ENCODE assay signal across 1 cellular context in the genomic region with DNA sequence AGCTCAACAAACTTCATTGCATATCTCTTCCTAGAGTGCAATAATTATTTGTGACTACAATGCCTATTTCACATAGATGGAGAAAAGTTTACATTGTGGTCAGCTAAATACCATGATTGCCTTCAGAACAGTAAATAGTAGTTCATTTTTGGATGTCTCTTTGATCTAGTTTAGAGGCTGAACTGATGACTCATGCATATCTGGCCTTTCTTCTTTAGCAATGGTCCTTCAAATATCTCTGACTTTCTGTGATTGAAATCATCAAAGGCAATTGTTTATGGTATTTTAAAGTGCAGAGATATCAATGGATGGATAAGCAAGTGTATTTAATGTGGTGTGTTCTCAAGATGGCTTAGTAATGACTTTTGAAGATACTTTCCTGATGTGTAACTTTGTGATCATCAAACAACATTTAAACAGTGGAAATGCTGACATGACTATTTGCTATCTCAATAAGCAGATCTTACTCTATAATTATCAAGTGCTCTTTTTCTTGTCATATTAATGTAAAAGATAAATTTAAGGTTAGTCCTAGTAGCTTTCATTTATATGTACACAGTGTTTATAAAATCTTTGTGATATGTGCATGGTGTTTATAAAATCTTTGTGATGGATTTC.
TF ChIP-seq lines count a peak whose summit lies in the region.

No MANE protein-coding gene starts in this region.

TF ChIP-seq in HepG2, 621 proteins besides CTCF, POLR2A, EP300 and RAD21 (continued from another document):
- TF ChIP-seq, protein P1, sequence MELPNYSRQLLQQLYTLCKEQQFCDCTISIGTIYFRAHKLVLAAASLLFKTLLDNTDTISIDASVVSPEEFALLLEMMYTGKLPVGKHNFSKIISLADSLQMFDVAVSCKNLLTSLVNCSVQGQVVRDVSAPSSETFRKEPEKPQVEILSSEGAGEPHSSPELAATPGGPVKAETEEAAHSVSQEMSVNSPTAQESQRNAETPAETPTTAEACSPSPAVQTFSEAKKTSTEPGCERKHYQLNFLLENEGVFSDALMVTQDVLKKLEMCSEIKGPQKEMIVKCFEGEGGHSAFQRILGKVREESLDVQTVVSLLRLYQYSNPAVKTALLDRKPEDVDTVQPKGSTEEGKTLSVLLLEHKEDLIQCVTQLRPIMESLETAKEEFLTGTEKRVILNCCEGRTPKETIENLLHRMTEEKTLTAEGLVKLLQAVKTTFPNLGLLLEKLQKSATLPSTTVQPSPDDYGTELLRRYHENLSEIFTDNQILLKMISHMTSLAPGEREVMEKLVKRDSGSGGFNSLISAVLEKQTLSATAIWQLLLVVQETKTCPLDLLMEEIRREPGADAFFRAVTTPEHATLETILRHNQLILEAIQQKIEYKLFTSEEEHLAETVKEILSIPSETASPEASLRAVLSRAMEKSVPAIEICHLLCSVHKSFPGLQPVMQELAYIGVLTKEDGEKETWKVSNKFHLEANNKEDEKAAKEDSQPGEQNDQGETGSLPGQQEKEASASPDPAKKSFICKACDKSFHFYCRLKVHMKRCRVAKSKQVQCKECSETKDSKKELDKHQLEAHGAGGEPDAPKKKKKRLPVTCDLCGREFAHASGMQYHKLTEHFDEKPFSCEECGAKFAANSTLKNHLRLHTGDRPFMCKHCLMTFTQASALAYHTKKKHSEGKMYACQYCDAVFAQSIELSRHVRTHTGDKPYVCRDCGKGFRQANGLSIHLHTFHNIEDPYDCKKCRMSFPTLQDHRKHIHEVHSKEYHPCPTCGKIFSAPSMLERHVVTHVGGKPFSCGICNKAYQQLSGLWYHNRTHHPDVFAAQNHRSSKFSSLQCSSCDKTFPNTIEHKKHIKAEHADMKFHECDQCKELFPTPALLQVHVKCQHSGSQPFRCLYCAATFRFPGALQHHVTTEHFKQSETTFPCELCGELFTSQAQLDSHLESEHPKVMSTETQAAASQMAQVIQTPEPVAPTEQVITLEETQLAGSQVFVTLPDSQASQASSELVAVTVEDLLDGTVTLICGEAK (IDR thresholded peaks at IDR 0.05): no peak
- TF ChIP-seq, protein P1 (CRISPR knock-in tag; IDR thresholded peaks at IDR 0.05): no peak
- TF ChIP-seq FOSL2 (CRISPR knock-in tag; IDR thresholded peaks at IDR 0.05) (peak; percentile 93), PRMT3 (CRISPR knock-in tag; IDR thresholded peaks at IDR 0.05; ENCODE audit: borderline replicate concordance, low read depth) (no peak), FOXK1 (CRISPR knock-in tag; IDR thresholded peaks at IDR 0.05; ENCODE audit: borderline replicate concordance, low read depth) (peak; percentile 32; the same call in 1 of the 2 replicates), PTBP1 (IDR thresholded peaks at IDR 0.05; ENCODE audit: low read depth, low read length, poor library complexity, severe bottlenecking) (no peak), ISL2 (CRISPR knock-in tag; IDR thresholded peaks at IDR 0.05) (peak; percentile 93), RBAK (CRISPR knock-in tag; IDR thresholded peaks at IDR 0.05) (no peak), SIX4 (CRISPR knock-in tag; IDR thresholded peaks at IDR 0.05) (peak; percentile 29; the same call in 1 of the 2 replicates), TBL1XR1 (IDR thresholded peaks at IDR 0.05; ENCODE audit: borderline replicate concordance, low read length, partially characterized antibody) (peak; percentile 80), ZFP36L2 (CRISPR knock-in tag; IDR thresholded peaks at IDR 0.05) (no peak), HHEX (CRISPR knock-in tag; IDR thresholded peaks at IDR 0.05) (peak; percentile 81), ZNF33B (CRISPR knock-in tag; IDR thresholded peaks at IDR 0.05) (no peak), CEBPB (IDR thresholded peaks at IDR 0.05; ENCODE audit: borderline replicate concordance, low read depth, low read length) (0 out of 2 replicates have a peak, but pooled peaks have one; percentile 10), ZNF121 (CRISPR knock-in tag; IDR thresholded peaks at IDR 0.05) (no peak), ZNF326 (CRISPR knock-in tag; IDR thresholded peaks at IDR 0.05; ENCODE audit: borderline replicate concordance) (no peak), RAD51 (IDR thresholded peaks at IDR 0.05; ENCODE audit: borderline replicate concordance) (no peak), ZNF282 (IDR thresholded peaks at IDR 0.05; ENCODE audit: partially characterized antibody) (no peak), HNRNPUL1 (IDR thresholded peaks at IDR 0.05; ENCODE audit: low read depth, low read length) (0 out of 2 replicates have a peak, but pooled peaks have one; percentile 45), ZSCAN21 (CRISPR knock-in tag; IDR thresholded peaks at IDR 0.05; ENCODE audit: borderline replicate concordance) (no peak), ZNF510 (CRISPR knock-in tag; IDR thresholded peaks at IDR 0.05; ENCODE audit: low read depth) (no peak), NR2F6 (IDR thresholded peaks at IDR 0.05) (peak; percentile 36; the same call in 1 of the 2 replicates), NR2F6 (CRISPR knock-in tag; IDR thresholded peaks at IDR 0.05) (peak; percentile 35; the same call in 1 of the 2 replicates), ZNF572 (CRISPR knock-in tag; IDR thresholded peaks at IDR 0.05) (no peak), HNF1A (IDR thresholded peaks at IDR 0.05; ENCODE audit: low read depth) (0 out of 2 replicates have a peak, but pooled peaks have one; percentile 23), HNF1A (CRISPR knock-in tag; IDR thresholded peaks at IDR 0.05; ENCODE audit: borderline replicate concordance) (0 out of 2 replicates have a peak, but pooled peaks have one; percentile 52), TGIF2 (CRISPR knock-in tag; IDR thresholded peaks at IDR 0.05) (peak; percentile 58; the same call in 1 of the 2 replicates), KDM3A (CRISPR knock-in tag; IDR thresholded peaks at IDR 0.05; ENCODE audit: low read depth) (no peak), EED (CRISPR knock-in tag; IDR thresholded peaks at IDR 0.05) (no peak), HNF4A (CRISPR knock-in tag; IDR thresholded peaks at IDR 0.05) (no peak)
- TF ChIP-seq, protein P2, sequence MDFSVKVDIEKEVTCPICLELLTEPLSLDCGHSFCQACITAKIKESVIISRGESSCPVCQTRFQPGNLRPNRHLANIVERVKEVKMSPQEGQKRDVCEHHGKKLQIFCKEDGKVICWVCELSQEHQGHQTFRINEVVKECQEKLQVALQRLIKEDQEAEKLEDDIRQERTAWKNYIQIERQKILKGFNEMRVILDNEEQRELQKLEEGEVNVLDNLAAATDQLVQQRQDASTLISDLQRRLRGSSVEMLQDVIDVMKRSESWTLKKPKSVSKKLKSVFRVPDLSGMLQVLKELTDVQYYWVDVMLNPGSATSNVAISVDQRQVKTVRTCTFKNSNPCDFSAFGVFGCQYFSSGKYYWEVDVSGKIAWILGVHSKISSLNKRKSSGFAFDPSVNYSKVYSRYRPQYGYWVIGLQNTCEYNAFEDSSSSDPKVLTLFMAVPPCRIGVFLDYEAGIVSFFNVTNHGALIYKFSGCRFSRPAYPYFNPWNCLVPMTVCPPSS (IDR thresholded peaks at IDR 0.05): no peak
- TF ChIP-seq, protein P3, sequence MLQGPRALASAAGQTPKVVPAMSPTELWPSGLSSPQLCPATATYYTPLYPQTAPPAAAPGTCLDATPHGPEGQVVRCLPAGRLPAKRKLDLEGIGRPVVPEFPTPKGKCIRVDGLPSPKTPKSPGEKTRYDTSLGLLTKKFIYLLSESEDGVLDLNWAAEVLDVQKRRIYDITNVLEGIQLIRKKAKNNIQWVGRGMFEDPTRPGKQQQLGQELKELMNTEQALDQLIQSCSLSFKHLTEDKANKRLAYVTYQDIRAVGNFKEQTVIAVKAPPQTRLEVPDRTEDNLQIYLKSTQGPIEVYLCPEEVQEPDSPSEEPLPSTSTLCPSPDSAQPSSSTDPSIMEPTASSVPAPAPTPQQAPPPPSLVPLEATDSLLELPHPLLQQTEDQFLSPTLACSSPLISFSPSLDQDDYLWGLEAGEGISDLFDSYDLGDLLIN (CRISPR knock-in tag; IDR thresholded peaks at IDR 0.05; ENCODE audit: borderline replicate concordance): no peak
- TF ChIP-seq, protein P4, sequence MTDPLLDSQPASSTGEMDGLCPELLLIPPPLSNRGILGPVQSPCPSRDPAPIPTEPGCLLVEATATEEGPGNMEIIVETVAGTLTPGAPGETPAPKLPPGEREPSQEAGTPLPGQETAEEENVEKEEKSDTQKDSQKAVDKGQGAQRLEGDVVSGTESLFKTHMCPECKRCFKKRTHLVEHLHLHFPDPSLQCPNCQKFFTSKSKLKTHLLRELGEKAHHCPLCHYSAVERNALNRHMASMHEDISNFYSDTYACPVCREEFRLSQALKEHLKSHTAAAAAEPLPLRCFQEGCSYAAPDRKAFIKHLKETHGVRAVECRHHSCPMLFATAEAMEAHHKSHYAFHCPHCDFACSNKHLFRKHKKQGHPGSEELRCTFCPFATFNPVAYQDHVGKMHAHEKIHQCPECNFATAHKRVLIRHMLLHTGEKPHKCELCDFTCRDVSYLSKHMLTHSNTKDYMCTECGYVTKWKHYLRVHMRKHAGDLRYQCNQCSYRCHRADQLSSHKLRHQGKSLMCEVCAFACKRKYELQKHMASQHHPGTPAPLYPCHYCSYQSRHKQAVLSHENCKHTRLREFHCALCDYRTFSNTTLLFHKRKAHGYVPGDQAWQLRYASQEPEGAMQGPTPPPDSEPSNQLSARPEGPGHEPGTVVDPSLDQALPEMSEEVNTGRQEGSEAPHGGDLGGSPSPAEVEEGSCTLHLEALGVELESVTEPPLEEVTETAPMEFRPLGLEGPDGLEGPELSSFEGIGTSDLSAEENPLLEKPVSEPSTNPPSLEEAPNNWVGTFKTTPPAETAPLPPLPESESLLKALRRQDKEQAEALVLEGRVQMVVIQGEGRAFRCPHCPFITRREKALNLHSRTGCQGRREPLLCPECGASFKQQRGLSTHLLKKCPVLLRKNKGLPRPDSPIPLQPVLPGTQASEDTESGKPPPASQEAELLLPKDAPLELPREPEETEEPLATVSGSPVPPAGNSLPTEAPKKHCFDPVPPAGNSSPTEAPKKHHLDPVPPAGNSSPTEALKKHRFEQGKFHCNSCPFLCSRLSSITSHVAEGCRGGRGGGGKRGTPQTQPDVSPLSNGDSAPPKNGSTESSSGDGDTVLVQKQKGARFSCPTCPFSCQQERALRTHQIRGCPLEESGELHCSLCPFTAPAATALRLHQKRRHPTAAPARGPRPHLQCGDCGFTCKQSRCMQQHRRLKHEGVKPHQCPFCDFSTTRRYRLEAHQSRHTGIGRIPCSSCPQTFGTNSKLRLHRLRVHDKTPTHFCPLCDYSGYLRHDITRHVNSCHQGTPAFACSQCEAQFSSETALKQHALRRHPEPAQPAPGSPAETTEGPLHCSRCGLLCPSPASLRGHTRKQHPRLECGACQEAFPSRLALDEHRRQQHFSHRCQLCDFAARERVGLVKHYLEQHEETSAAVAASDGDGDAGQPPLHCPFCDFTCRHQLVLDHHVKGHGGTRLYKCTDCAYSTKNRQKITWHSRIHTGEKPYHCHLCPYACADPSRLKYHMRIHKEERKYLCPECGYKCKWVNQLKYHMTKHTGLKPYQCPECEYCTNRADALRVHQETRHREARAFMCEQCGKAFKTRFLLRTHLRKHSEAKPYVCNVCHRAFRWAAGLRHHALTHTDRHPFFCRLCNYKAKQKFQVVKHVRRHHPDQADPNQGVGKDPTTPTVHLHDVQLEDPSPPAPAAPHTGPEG (CRISPR knock-in tag; IDR thresholded peaks at IDR 0.05): no peak
